In genomic region chr7:44367475-44368030, GRCh38 we compare ENCODE assay signal across 2 cellular contexts.
TF ChIP-seq lines count a peak whose summit lies in the region.

No MANE protein-coding gene starts in this region.

TF ChIP-seq in GM23338, 12 proteins besides CTCF, POLR2A, EP300 and RAD21:
- TF ChIP-seq JUNB (IDR thresholded peaks at IDR 0.05; ENCODE audit: unreplicated experiment) (no peak), ZNF114 (CRISPR knock-in tag; IDR thresholded peaks at IDR 0.05) (no peak), NANOG (IDR thresholded peaks at IDR 0.05; ENCODE audit: borderline replicate concordance) (no peak)

TF ChIP-seq in K562, 482 proteins besides CTCF, POLR2A, EP300 and RAD21:
- TF ChIP-seq ETS2 (tag; IDR thresholded peaks at IDR 0.05; ENCODE audit: borderline replicate concordance, poor library complexity, severe bottlenecking), result no peak
- TF ChIP-seq ARID1B (IDR thresholded peaks at IDR 0.05), result no peak
- no peak for TF ChIP-seq TBL1XR1 (IDR thresholded peaks at IDR 0.05; ENCODE audit: low read length in 2 of 2)
- no peak for TF ChIP-seq NRF1 (conservative IDR thresholded peaks at IDR 0.05 in 1 of 2, IDR thresholded peaks at IDR 0.05 in 1 of 2)
- no peak for TF ChIP-seq CBX5 (IDR thresholded peaks at IDR 0.05; ENCODE audit: borderline replicate concordance, low read depth)
- TF ChIP-seq BRF1 (IDR thresholded peaks at IDR 0.05; ENCODE audit: borderline replicate concordance, extremely low read depth, insufficient read length), result no peak
- no peak for TF ChIP-seq ZNF124 (CRISPR knock-in tag; IDR thresholded peaks at IDR 0.05)
- no peak for TF ChIP-seq FOXO4 (CRISPR knock-in tag; IDR thresholded peaks at IDR 0.05)
- TF ChIP-seq RB1 (IDR thresholded peaks at IDR 0.05; ENCODE audit: low read depth), result no peak
- TF ChIP-seq TCF7L2 (IDR thresholded peaks at IDR 0.05; ENCODE audit: low read depth, low read length), result no peak
- TF ChIP-seq ZNF395 (CRISPR knock-in tag; IDR thresholded peaks at IDR 0.05), result no peak
- no peak for TF ChIP-seq REST (CRISPR knock-in tag; IDR thresholded peaks at IDR 0.05; ENCODE audit: low read depth)
- TF ChIP-seq ERF (CRISPR knock-in tag; IDR thresholded peaks at IDR 0.05), result no peak
- TF ChIP-seq, protein P1, sequence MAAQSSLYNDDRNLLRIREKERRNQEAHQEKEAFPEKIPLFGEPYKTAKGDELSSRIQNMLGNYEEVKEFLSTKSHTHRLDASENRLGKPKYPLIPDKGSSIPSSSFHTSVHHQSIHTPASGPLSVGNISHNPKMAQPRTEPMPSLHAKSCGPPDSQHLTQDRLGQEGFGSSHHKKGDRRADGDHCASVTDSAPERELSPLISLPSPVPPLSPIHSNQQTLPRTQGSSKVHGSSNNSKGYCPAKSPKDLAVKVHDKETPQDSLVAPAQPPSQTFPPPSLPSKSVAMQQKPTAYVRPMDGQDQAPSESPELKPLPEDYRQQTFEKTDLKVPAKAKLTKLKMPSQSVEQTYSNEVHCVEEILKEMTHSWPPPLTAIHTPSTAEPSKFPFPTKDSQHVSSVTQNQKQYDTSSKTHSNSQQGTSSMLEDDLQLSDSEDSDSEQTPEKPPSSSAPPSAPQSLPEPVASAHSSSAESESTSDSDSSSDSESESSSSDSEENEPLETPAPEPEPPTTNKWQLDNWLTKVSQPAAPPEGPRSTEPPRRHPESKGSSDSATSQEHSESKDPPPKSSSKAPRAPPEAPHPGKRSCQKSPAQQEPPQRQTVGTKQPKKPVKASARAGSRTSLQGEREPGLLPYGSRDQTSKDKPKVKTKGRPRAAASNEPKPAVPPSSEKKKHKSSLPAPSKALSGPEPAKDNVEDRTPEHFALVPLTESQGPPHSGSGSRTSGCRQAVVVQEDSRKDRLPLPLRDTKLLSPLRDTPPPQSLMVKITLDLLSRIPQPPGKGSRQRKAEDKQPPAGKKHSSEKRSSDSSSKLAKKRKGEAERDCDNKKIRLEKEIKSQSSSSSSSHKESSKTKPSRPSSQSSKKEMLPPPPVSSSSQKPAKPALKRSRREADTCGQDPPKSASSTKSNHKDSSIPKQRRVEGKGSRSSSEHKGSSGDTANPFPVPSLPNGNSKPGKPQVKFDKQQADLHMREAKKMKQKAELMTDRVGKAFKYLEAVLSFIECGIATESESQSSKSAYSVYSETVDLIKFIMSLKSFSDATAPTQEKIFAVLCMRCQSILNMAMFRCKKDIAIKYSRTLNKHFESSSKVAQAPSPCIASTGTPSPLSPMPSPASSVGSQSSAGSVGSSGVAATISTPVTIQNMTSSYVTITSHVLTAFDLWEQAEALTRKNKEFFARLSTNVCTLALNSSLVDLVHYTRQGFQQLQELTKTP (IDR thresholded peaks at IDR 0.05; ENCODE audit: low read depth in 1 of 2, partially characterized antibody in 2 of 2), result no peak
- no peak for TF ChIP-seq CBFA2T3 (IDR thresholded peaks at IDR 0.05)
- no peak for TF ChIP-seq MNT (conservative IDR thresholded peaks at IDR 0.05)
- TF ChIP-seq ELF4 (CRISPR knock-in tag; IDR thresholded peaks at IDR 0.05), result no peak
- TF ChIP-seq HDAC6 (IDR thresholded peaks at IDR 0.05; ENCODE audit: low read depth, low read length), result no peak
